Comparison of ENCODE assay signal across 8 cellular contexts in the genomic region with DNA sequence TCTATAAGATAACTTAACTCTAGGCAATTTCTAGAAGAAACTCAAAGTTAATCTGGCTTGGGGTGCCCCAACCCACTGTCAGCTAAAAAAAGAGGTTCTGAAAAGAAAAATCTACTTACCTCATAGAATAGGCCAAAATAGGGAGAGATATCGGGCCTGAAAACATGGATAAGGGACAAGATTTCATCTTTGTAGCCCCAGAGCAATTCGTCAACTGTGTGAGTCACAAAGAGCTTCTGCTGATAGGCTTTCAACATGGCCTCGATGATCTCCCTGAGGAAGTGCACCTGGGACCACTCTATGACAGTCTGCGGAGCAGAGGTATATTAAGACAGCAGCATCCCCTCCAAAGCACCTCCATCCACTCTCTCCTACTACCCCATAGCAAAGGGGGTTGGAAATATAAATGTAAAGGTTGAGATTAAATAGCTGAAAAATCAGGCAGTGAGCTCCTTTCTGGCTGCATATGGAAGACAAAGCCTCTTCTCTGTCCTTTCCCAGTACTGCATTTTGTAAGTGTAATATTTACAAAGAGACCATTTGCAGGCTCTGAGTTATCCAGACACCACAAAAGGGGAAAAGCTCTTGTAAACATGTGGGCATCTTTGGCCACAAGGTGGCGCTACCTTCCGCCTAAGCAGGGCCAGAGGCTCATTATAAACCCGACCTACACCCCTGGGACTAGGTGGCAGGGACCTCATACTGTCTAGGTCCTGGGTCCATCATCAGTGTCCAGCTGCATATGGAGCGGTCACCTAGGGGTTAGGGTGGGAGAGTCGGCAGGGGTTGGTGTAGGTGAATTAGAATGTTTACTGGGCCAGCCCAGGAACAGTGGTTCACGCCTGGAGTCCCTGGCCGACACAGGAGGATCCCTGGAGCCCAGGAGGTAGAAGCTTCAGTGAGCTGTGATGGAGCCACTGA. TPM values are rescaled to one million over a fixed set of nuclear protein-coding genes. Genes with fewer than 3 reads are reported as not detected.
DNase-seq lines count a peak whose midpoint lies in the region; ATAC-seq and TF ChIP-seq lines count a peak whose summit lies in the region.

No MANE protein-coding gene starts in this region.

- no peak overlapping the region for H3K4me3 Mint-ChIP-seq in activated naive CD4-positive, alpha-beta T cell treated with anti-CD3 and anti-CD28 coated beads for 36 hours

- H3K27me3 ChIP-seq in upper lobe of left lung, result no peaks in the 10 kb centered on the region

- H3K9me3 Mint-ChIP-seq in activated naive CD4-positive, alpha-beta T cell treated with anti-CD3 and anti-CD28 coated beads for 36 hours, result no peaks in the 10 kb centered on the region

- peaks cover 2% of the 10 kb centered on the region for H3K36me3 Mint-ChIP-seq in activated naive CD4-positive, alpha-beta T cell treated with anti-CD3 and anti-CD28 coated beads for 36 hours (ENCODE audit: low read depth)

- no peak for TF ChIP-seq EP300 in upper lobe of left lung (IDR thresholded peaks at IDR 0.05)

- intact Hi-C loops in activated naive CD4-positive, alpha-beta T cell treated with anti-CD3 and anti-CD28 coated beads for 36 hours (cut with micrococcal nuclease), result loop anchor here (1.0 to 5.0 kb wide), 8 partner anchors 35 to 1023 kb away; a partner anchor contains a TSS
- intact Hi-C loops in head of caudate nucleus (cut with DNase I) (no loop called here), posterior cingulate gyrus (cut with DNase I) (loop anchor here (5.0 to 10.0 kb wide), 2 partner anchors 73 to 325 kb away; a partner anchor contains a TSS)

- no peaks in the 10 kb centered on the region for H3K9me3 ChIP-seq in HEK293 (ENCODE audit: control insufficient read depth, insufficient read depth, low read depth, low read length)
- H3K9me3 ChIP-seq in SK-N-MC (ENCODE audit: low read depth, low read length), result no peaks in the 10 kb centered on the region
- no peaks in the 10 kb centered on the region for H3K9me3 ChIP-seq in upper lobe of left lung

- ATAC-seq in upper lobe of left lung (ENCODE audit: low FRiP score in 2 of 2), result peak; percentile 89 to 92

- peak; percentile 61; the same call in 1 of the 2 replicates for TF ChIP-seq CTCF in HEK293 (tag by site-specific recombination; IDR thresholded peaks at IDR 0.05)
- peak; percentile 81 for TF ChIP-seq CTCF in NB4 (IDR thresholded peaks at IDR 0.05; ENCODE audit: low read depth, low read length)
- peak; percentile 72 to 87 (median 82) for TF ChIP-seq CTCF in upper lobe of left lung (IDR thresholded peaks at IDR 0.05)

- DNase-seq in GM03348 (ENCODE audit: low spot score) (peak; percentile 86), NB4 (ENCODE audit: low read depth) (peak; percentile 84), SK-N-MC (ENCODE audit: low read depth, low spot score) (peak; percentile 69), head of caudate nucleus (peak; percentile 63 to 97 (median 90)), posterior cingulate gyrus (peak; percentile 69 to 98 (median 90)), upper lobe of left lung (peak in 1 of 2 donors; percentile 87)
- DNase-seq in activated naive CD4-positive, alpha-beta T cell treated with anti-CD3 and anti-CD28 coated beads for 36 hours, result peak; percentile 92

- H3K4me3 ChIP-seq in HEK293 (ENCODE audit: low read depth, low read length), result no peak overlapping the region
- H3K4me3 ChIP-seq in NB4 (ENCODE audit: low read depth, low read length), result no peak overlapping the region
- no peak overlapping the region for H3K4me3 ChIP-seq in SK-N-MC
- H3K4me3 ChIP-seq in upper lobe of left lung, result no peak overlapping the region

- no peaks in the 10 kb centered on the region for H3K27me3 Mint-ChIP-seq in activated naive CD4-positive, alpha-beta T cell treated with anti-CD3 and anti-CD28 coated beads for 36 hours (ENCODE audit: low read depth)

- H3K27ac ChIP-seq in HEK293 (ENCODE audit: extremely low read depth, low read depth, low read length), result no peak overlapping the region
- H3K27ac ChIP-seq in SK-N-MC, result no peak overlapping the region
- peak overlapping the region in 1 of 4 donors; percentile 30 for H3K27ac ChIP-seq in upper lobe of left lung

- H3K4me1 Mint-ChIP-seq in activated naive CD4-positive, alpha-beta T cell treated with anti-CD3 and anti-CD28 coated beads for 36 hours (ENCODE audit: low read depth), result no peaks in the 10 kb centered on the region

- H3K36me3 ChIP-seq in HEK293 (ENCODE audit: control insufficient read depth in 2 of 2, insufficient read depth in 1 of 2, low read length in 2 of 2), result peaks cover 0 to 34% of the 10 kb centered on the region in 2 experiments; a peak in 1 of 3 replicates
- peaks cover under 1% of the 10 kb centered on the region; the same call in 1 of the 2 replicates for H3K36me3 ChIP-seq in SK-N-MC (ENCODE audit: insufficient read depth, low read length)
- peaks cover under 1 to 48% (median 21%) of the 10 kb centered on the region in 4 donors for H3K36me3 ChIP-seq in upper lobe of left lung

- no peak overlapping the region for H3K27ac Mint-ChIP-seq in activated naive CD4-positive, alpha-beta T cell treated with anti-CD3 and anti-CD28 coated beads for 36 hours

- POLR2A ChIA-PET in HEK293 (lab: Yijun Ruan, JAX), result no interaction called here

- no peak for TF ChIP-seq POLR2A in NB4 (IDR thresholded peaks at IDR 0.05; ENCODE audit: extremely low read depth, insufficient read length)
- no peak for TF ChIP-seq POLR2A in upper lobe of left lung (IDR thresholded peaks at IDR 0.05)

- CTCF ChIA-PET in HEK293 (lab: Yijun Ruan, JAX), result interaction anchor here (0.5 to 5.5 kb wide), 43 partner anchors 9 to 1163 kb away, joined by 3 to 119 read pairs (median 4); no protein-coding TSS in a partner anchor
- CTCF ChIA-PET in activated naive CD4-positive, alpha-beta T cell treated with anti-CD3 and anti-CD28 coated beads for 36 hours (lab: Charles Lee), result interaction anchor here (0.6 to 9.9 kb wide), 49 partner anchors 9 to 1431 kb away, joined by 3 to 158 read pairs (median 4); a partner anchor contains a TSS

- 56 to 57% methylated on average over 11 of the region's 11 CpGs for WGBS in upper lobe of left lung, 2 donors

- H3K4me1 ChIP-seq in HEK293 (ENCODE audit: control insufficient read depth, insufficient read depth, low read length) (no peaks in the 10 kb centered on the region), upper lobe of left lung (peaks cover 0 to 7% (median 3%) of the 10 kb centered on the region in 4 donors)

- H3K9ac ChIP-seq in SK-N-MC (ENCODE audit: insufficient read length), result no peak overlapping the region

TF ChIP-seq in HEK293, 187 proteins besides CTCF, POLR2A, EP300 and RAD21:
- TF ChIP-seq ZIC2 (tag by site-specific recombination; IDR thresholded peaks at IDR 0.05) (0 out of 2 replicates have a peak, but pooled peaks have one; percentile 18), GLI4 (tag by site-specific recombination; IDR thresholded peaks at IDR 0.05) (no peak), ZBTB8A (tag by site-specific recombination; IDR thresholded peaks at IDR 0.05) (no peak), ZBTB48 (tag by site-specific recombination; IDR thresholded peaks at IDR 0.05) (peak; percentile 66), ZNF837 (tag by site-specific recombination; IDR thresholded peaks at IDR 0.05) (no peak), GLIS1 (tag by site-specific recombination; IDR thresholded peaks at IDR 0.05) (0 out of 2 replicates have a peak, but pooled peaks have one; percentile 6), ZNF335 (tag by site-specific recombination; conservative IDR thresholded peaks at IDR 0.05) (no peak), ZNF600 (tag by site-specific recombination; IDR thresholded peaks at IDR 0.05) (no peak), ZNF654 (tag by site-specific recombination; IDR thresholded peaks at IDR 0.05; ENCODE audit: low read depth) (peak; percentile 80), ZNF121 (tag by site-specific recombination; IDR thresholded peaks at IDR 0.05) (0 out of 2 replicates have a peak, but pooled peaks have one; percentile 37), SP2 (tag by site-specific recombination; IDR thresholded peaks at IDR 0.05) (no peak)
- TF ChIP-seq, protein P1, sequence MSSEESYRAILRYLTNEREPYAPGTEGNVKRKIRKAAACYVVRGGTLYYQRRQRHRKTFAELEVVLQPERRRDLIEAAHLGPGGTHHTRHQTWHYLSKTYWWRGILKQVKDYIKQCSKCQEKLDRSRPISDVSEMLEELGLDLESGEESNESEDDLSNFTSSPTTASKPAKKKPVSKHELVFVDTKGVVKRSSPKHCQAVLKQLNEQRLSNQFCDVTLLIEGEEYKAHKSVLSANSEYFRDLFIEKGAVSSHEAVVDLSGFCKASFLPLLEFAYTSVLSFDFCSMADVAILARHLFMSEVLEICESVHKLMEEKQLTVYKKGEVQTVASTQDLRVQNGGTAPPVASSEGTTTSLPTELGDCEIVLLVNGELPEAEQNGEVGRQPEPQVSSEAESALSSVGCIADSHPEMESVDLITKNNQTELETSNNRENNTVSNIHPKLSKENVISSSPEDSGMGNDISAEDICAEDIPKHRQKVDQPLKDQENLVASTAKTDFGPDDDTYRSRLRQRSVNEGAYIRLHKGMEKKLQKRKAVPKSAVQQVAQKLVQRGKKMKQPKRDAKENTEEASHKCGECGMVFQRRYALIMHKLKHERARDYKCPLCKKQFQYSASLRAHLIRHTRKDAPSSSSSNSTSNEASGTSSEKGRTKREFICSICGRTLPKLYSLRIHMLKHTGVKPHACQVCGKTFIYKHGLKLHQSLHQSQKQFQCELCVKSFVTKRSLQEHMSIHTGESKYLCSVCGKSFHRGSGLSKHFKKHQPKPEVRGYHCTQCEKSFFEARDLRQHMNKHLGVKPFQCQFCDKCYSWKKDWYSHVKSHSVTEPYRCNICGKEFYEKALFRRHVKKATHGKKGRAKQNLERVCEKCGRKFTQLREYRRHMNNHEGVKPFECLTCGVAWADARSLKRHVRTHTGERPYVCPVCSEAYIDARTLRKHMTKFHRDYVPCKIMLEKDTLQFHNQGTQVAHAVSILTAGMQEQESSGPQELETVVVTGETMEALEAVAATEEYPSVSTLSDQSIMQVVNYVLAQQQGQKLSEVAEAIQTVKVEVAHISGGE (tag by site-specific recombination; conservative IDR thresholded peaks at IDR 0.05; ENCODE audit: low read depth), result no peak
- TF ChIP-seq, protein P2, sequence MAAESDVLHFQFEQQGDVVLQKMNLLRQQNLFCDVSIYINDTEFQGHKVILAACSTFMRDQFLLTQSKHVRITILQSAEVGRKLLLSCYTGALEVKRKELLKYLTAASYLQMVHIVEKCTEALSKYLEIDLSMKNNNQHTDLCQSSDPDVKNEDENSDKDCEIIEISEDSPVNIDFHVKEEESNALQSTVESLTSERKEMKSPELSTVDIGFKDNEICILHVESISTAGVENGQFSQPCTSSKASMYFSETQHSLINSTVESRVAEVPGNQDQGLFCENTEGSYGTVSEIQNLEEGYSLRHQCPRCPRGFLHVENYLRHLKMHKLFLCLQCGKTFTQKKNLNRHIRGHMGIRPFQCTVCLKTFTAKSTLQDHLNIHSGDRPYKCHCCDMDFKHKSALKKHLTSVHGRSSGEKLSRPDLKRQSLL (tag by site-specific recombination; IDR thresholded peaks at IDR 0.05), result peak; percentile 35; the same call in 1 of the 2 replicates

RNA-seq across cellular contexts. Expression of a gene that starts 31.5 kb away (rescaled TPM):
- 10 to 100 TPM; 43.9 to 53.4 TPM for total RNA-seq in activated naive CD4-positive, alpha-beta T cell treated with anti-CD3 and anti-CD28 coated beads for 36 hours
- 10 to 100 TPM; 13.7 to 42.0 (median 29.4) TPM for total RNA-seq in upper lobe of left lung

RNA-seq across cellular contexts. Expression of a gene that starts 34.0 kb away (rescaled TPM):
- total RNA-seq in activated naive CD4-positive, alpha-beta T cell treated with anti-CD3 and anti-CD28 coated beads for 36 hours, result 1 to 10 TPM; 5.4 to 7.8 TPM
- 100 to 1,000 TPM; 103 to 190 (median 174) TPM for total RNA-seq in upper lobe of left lung

Comparison
In these comparisons a context has a peak if more than half of its experiments do, and no peak if none do; other contexts are left out.
1. RNA of a gene that starts 34.0 kb away (total RNA-seq): 103 to 190 TPM in upper lobe of left lung; 5.4 to 7.8 TPM in activated naive CD4-positive, alpha-beta T cell treated with anti-CD3 and anti-CD28 coated beads for 36 hours; every median in the first group is over 10 times any median in the second.
2. Peak in every context shown above with its lines, with median percentiles within 50 percentile points of each other: CTCF ChIP-seq.